In genomic region chr7:130099331-130099730, GRCh38 we compare ENCODE assay signal across 21 cellular contexts.
"Had no signal": no experiment of that assay in that cellular context is flagged by ENCODE, and none has a peak within 500 bp of the region (broad histone marks: within the 10 kb centered on the region; RNA-seq: fewer than 3 reads in every experiment).

No MANE protein-coding gene starts in this region.

- H3K36me3 Mint-ChIP-seq: activated CD4-positive, alpha-beta memory T cell treated with anti-CD3 and anti-CD28 coated beads for 36 hours had no signal

- H3K9me3 Mint-ChIP-seq: activated CD4-positive, alpha-beta memory T cell treated with anti-CD3 and anti-CD28 coated beads for 36 hours; activated CD4-positive, alpha-beta T cell treated with anti-CD3 and anti-CD28 coated beads, Interleukin-2, amount 10 ng/mL, durations not matched to agents 7 days and 5 days; activated naive CD4-positive, alpha-beta T cell treated with anti-CD3 and anti-CD28 coated beads for 36 hours; activated T-helper 17 cell treated with anti-CD3 and anti-CD28 coated beads, Interleukin-2, amount 50 U/mL, for 72 hours; T-helper 1 cell treated with Interleukin-12 subunit alpha and Interleukin-12 subunit beta and Interleukin-4 antibody, amounts not matched to agents 30 μg/mL and 1 μg/mL, for 36 hours had no signal

- H3K4me3 ChIP-seq: Peyer's patch had no signal

- H3K36me3 ChIP-seq: brain microvascular endothelial cell, Peyer's patch had no signal

- H3K27me3 Mint-ChIP-seq: activated CD4-positive, alpha-beta memory T cell treated with anti-CD3 and anti-CD28 coated beads for 36 hours; activated CD4-positive, alpha-beta T cell treated with anti-CD3 and anti-CD28 coated beads, Interleukin-2, amount 10 ng/mL, durations not matched to agents 7 days and 5 days; activated naive CD8-positive, alpha-beta T cell; activated T-helper 17 cell treated with anti-CD3 and anti-CD28 coated beads, Interleukin-2, amount 50 U/mL, for 72 hours had no signal

- H3K9me3 ChIP-seq: Peyer's patch had no signal

- H3K27ac Mint-ChIP-seq: activated CD4-positive, alpha-beta memory T cell treated with anti-CD3 and anti-CD28 coated beads for 36 hours; activated CD4-positive, alpha-beta T cell treated with anti-CD3 and anti-CD28 coated beads, Interleukin-2, amount 10 ng/mL, durations not matched to agents 7 days and 5 days; activated naive CD4-positive, alpha-beta T cell treated with anti-CD3 and anti-CD28 coated beads for 36 hours; activated naive CD8-positive, alpha-beta T cell; activated T-helper 17 cell treated with anti-CD3 and anti-CD28 coated beads, Interleukin-2, amount 50 U/mL, for 72 hours; T-helper 1 cell treated with Interleukin-12 subunit alpha and Interleukin-12 subunit beta and Interleukin-4 antibody, amounts not matched to agents 30 μg/mL and 1 μg/mL, for 36 hours had no signal

- H3K27ac ChIP-seq: brain microvascular endothelial cell, KMS-11, Peyer's patch had no signal

- DNase-seq: activated CD4-positive, alpha-beta memory T cell treated with anti-CD3 and anti-CD28 coated beads for 36 hours; activated CD4-positive, alpha-beta T cell treated with anti-CD3 and anti-CD28 coated beads, Interleukin-2, amount 10 ng/mL, durations not matched to agents 7 days and 5 days; activated CD4-positive, CD25-positive, alpha-beta regulatory T cell treated with anti-CD3 and anti-CD28 coated beads, Interleukin-2, amount 50 U/mL, for 72 hours; activated gamma-delta T cell; activated naive CD4-positive, alpha-beta T cell treated with anti-CD3 and anti-CD28 coated beads for 36 hours; activated T-cell treated with anti-CD3 and anti-CD28 coated beads for 4 hours; activated T-cell treated with anti-CD3 and anti-CD28 coated beads, Interleukin-2, amount 50 U/mL, for 48 hours; amygdala; brain microvascular endothelial cell; MM.1S; NCI-H1105 treated with DMSO at 0.1 percent for 48 hours; NCI-H1436 treated with DMSO at 0.1 percent for 48 hours; NCI-H187; NCI-H2081; NCI-H524; Peyer's patch; SHP77 had no signal

- H3K4me3 Mint-ChIP-seq: activated CD4-positive, alpha-beta memory T cell treated with anti-CD3 and anti-CD28 coated beads for 36 hours; activated CD4-positive, alpha-beta T cell treated with anti-CD3 and anti-CD28 coated beads, Interleukin-2, amount 10 ng/mL, durations not matched to agents 7 days and 5 days; activated naive CD4-positive, alpha-beta T cell treated with anti-CD3 and anti-CD28 coated beads for 36 hours; activated naive CD8-positive, alpha-beta T cell; activated T-helper 17 cell treated with anti-CD3 and anti-CD28 coated beads, Interleukin-2, amount 50 U/mL, for 72 hours; T-helper 1 cell treated with Interleukin-12 subunit alpha and Interleukin-12 subunit beta and Interleukin-4 antibody, amounts not matched to agents 30 μg/mL and 1 μg/mL, for 36 hours had no signal

- H3K27me3 ChIP-seq: brain microvascular endothelial cell, Peyer's patch had no signal

- H3K4me1 Mint-ChIP-seq: activated CD4-positive, alpha-beta T cell treated with anti-CD3 and anti-CD28 coated beads, Interleukin-2, amount 10 ng/mL, durations not matched to agents 7 days and 5 days; activated T-helper 17 cell treated with anti-CD3 and anti-CD28 coated beads, Interleukin-2, amount 50 U/mL, for 72 hours had no signal

- ATAC-seq: activated T-helper 17 cell treated with anti-CD3 and anti-CD28 coated beads, Interleukin-2, amount 50 U/mL, for 72 hours had no signal
